Comparison of ENCODE assay signal across 8 cellular contexts in genomic region chr6:161274488-161274858, GRCh38. TPM values are rescaled to one million over a fixed set of nuclear protein-coding genes. Genes with fewer than 3 reads are reported as not detected.
DNase-seq lines count a peak whose midpoint lies in the region.

No MANE protein-coding gene starts in this region.

- intact Hi-C loops in activated T-helper 1 cell treated with anti-CD3 and anti-CD28 coated beads, Interleukin-12 subunit alpha, Interleukin-12 subunit beta, Interleukin-2, Interleukin-4 antibody, amounts not matched to agents 30 ng/mL and 10 ng/mL and 1 ng/mL, durations not matched to agents 14 hours and 24 hours and 36 hours (cut with micrococcal nuclease): loop anchor here (1.0 to 10.0 kb wide), 7 partner anchors 38 to 1548 kb away; partner anchors contain the start of genes PACRG, PRKN and WTAP

- H3K27ac ChIP-seq in temporal lobe (ENCODE audit: low read depth, low read length): peak overlapping the region; percentile 62

- peaks cover 11% of the 10 kb centered on the region for H3K27me3 Mint-ChIP-seq in T-helper 1 cell treated with Interleukin-12 subunit alpha and Interleukin-12 subunit beta and Interleukin-4 antibody, amounts not matched to agents 30 μg/mL and 1 μg/mL, for 36 hours (ENCODE audit: low read depth)
- H3K27me3 Mint-ChIP-seq in activated T-helper 1 cell treated with anti-CD3 and anti-CD28 coated beads, Interleukin-12 subunit alpha, Interleukin-12 subunit beta, Interleukin-2, Interleukin-4 antibody, amounts not matched to agents 30 ng/mL and 10 ng/mL and 1 ng/mL, durations not matched to agents 14 hours and 24 hours and 36 hours (ENCODE audit: insufficient read depth): peaks cover 9% of the 10 kb centered on the region
- peaks cover 5 to 14% (median 14%) of the 10 kb centered on the region in 3 donors for H3K27me3 Mint-ChIP-seq in immature natural killer cell (ENCODE audit: low read depth in 3 of 3)

- peaks cover 30% of the 10 kb centered on the region for H3K4me1 Mint-ChIP-seq in T-helper 1 cell treated with Interleukin-12 subunit alpha and Interleukin-12 subunit beta and Interleukin-4 antibody, amounts not matched to agents 30 μg/mL and 1 μg/mL, for 36 hours (ENCODE audit: low read depth)
- H3K4me1 Mint-ChIP-seq in activated T-helper 1 cell treated with anti-CD3 and anti-CD28 coated beads, Interleukin-12 subunit alpha, Interleukin-12 subunit beta, Interleukin-2, Interleukin-4 antibody, amounts not matched to agents 30 ng/mL and 10 ng/mL and 1 ng/mL, durations not matched to agents 14 hours and 24 hours and 36 hours (ENCODE audit: low read depth): peaks cover 40% of the 10 kb centered on the region
- peaks cover 30 to 45% of the 10 kb centered on the region in 2 donors for H3K4me1 Mint-ChIP-seq in immature natural killer cell

- peaks cover 2% of the 10 kb centered on the region for H3K36me3 Mint-ChIP-seq in T-helper 1 cell treated with Interleukin-12 subunit alpha and Interleukin-12 subunit beta and Interleukin-4 antibody, amounts not matched to agents 30 μg/mL and 1 μg/mL, for 36 hours (ENCODE audit: low read depth)
- H3K36me3 Mint-ChIP-seq in activated T-helper 1 cell treated with anti-CD3 and anti-CD28 coated beads, Interleukin-12 subunit alpha, Interleukin-12 subunit beta, Interleukin-2, Interleukin-4 antibody, amounts not matched to agents 30 ng/mL and 10 ng/mL and 1 ng/mL, durations not matched to agents 14 hours and 24 hours and 36 hours (ENCODE audit: low read depth): peaks cover 2% of the 10 kb centered on the region
- H3K36me3 Mint-ChIP-seq in immature natural killer cell: peaks cover 9 to 13% (median 13%) of the 10 kb centered on the region in 3 donors

- H3K9me3 Mint-ChIP-seq in T-helper 1 cell treated with Interleukin-12 subunit alpha and Interleukin-12 subunit beta and Interleukin-4 antibody, amounts not matched to agents 30 μg/mL and 1 μg/mL, for 36 hours: no peaks in the 10 kb centered on the region
- no peaks in the 10 kb centered on the region for H3K9me3 Mint-ChIP-seq in activated T-helper 1 cell treated with anti-CD3 and anti-CD28 coated beads, Interleukin-12 subunit alpha, Interleukin-12 subunit beta, Interleukin-2, Interleukin-4 antibody, amounts not matched to agents 30 ng/mL and 10 ng/mL and 1 ng/mL, durations not matched to agents 14 hours and 24 hours and 36 hours
- no peaks in the 10 kb centered on the region for H3K9me3 Mint-ChIP-seq in immature natural killer cell

- peak overlapping the region; percentile 98 for H3K27ac Mint-ChIP-seq in T-helper 1 cell treated with Interleukin-12 subunit alpha and Interleukin-12 subunit beta and Interleukin-4 antibody, amounts not matched to agents 30 μg/mL and 1 μg/mL, for 36 hours
- peak overlapping the region; percentile 97 for H3K27ac Mint-ChIP-seq in activated T-helper 1 cell treated with anti-CD3 and anti-CD28 coated beads, Interleukin-12 subunit alpha, Interleukin-12 subunit beta, Interleukin-2, Interleukin-4 antibody, amounts not matched to agents 30 ng/mL and 10 ng/mL and 1 ng/mL, durations not matched to agents 14 hours and 24 hours and 36 hours
- H3K27ac Mint-ChIP-seq in immature natural killer cell: peak overlapping the region; percentile 94 to 98 (median 95)

- DNase-seq in T-helper 1 cell (no peak), immature natural killer cell (no peak), UCSD-AML1 (lab: John Stamatoyannopoulos, UW; ENCODE audit: unreplicated experiment) (no peak), NCI-H510A treated with DMSO at 0.1 percent for 48 hours (lab: John Stamatoyannopoulos, UW) (no peak)
- DNase-seq in activated T-helper 1 cell treated with anti-CD3 and anti-CD28 coated beads, Interleukin-12 subunit alpha, Interleukin-12 subunit beta, Interleukin-2, Interleukin-4 antibody, amounts not matched to agents 30 ng/mL and 10 ng/mL and 1 ng/mL, durations not matched to agents 14 hours and 24 hours and 36 hours (ENCODE audit: low spot score): no peak
- DNase-seq in stimulated activated CD4-positive, alpha-beta T cell treated with anti-CD3 and anti-CD28 coated beads, Interleukin-2, amount 100 ng/mL, for 24 hours: no peak

- peak overlapping the region; percentile 97 for H3K4me3 Mint-ChIP-seq in T-helper 1 cell treated with Interleukin-12 subunit alpha and Interleukin-12 subunit beta and Interleukin-4 antibody, amounts not matched to agents 30 μg/mL and 1 μg/mL, for 36 hours
- H3K4me3 Mint-ChIP-seq in activated T-helper 1 cell treated with anti-CD3 and anti-CD28 coated beads, Interleukin-12 subunit alpha, Interleukin-12 subunit beta, Interleukin-2, Interleukin-4 antibody, amounts not matched to agents 30 ng/mL and 10 ng/mL and 1 ng/mL, durations not matched to agents 14 hours and 24 hours and 36 hours: peak overlapping the region; percentile 91
- H3K4me3 Mint-ChIP-seq in immature natural killer cell: peak overlapping the region; percentile 85 to 93 (median 90)

RNA-seq across cellular contexts. Expression of gene AGPAT4, which starts 0.6 kb away (rescaled TPM):
- total RNA-seq in activated T-helper 1 cell treated with anti-CD3 and anti-CD28 coated beads, Interleukin-12 subunit alpha, Interleukin-12 subunit beta, Interleukin-2, Interleukin-4 antibody, amounts not matched to agents 30 ng/mL and 10 ng/mL and 1 ng/mL, durations not matched to agents 14 hours and 24 hours and 36 hours: 7.8 and 8.6 TPM in 2 replicates
- 10 to 100 TPM; 14.4 to 16.6 (median 14.8) TPM for polyA plus RNA-seq in immature natural killer cell
- 47.9 TPM for total RNA-seq in temporal lobe
